19 cellular contexts compared by ENCODE assay signal in genomic region chr22:42948205-42948804, GRCh38.
A peak's percentile ranks its signal among the peaks of the same experiment; 100 is the strongest.
DNase-seq lines count a peak whose midpoint lies in the region; TF ChIP-seq lines count a peak whose summit lies in the region.
"Had no signal": no experiment of that assay in that cellular context is flagged by ENCODE, and none has a peak within 500 bp of the region (broad histone marks: within the 10 kb centered on the region; RNA-seq: fewer than 3 reads in every experiment).

No MANE protein-coding gene starts in this region.

- no peaks in the 10 kb centered on the region for H3K27me3 ChIP-seq in CD4-positive, alpha-beta memory T cell (ENCODE audit: insufficient read depth, low read length)
- no peaks in the 10 kb centered on the region for H3K27me3 ChIP-seq in PC-9 (ENCODE audit: insufficient read depth, low read depth)
- no peaks in the 10 kb centered on the region for H3K27me3 ChIP-seq in hepatocyte
- H3K27me3 ChIP-seq in skeletal muscle tissue (ENCODE audit: control insufficient read depth in 3 of 3, insufficient read depth in 3 of 3, low read length in 3 of 3): no peaks in the 10 kb centered on the region
- H3K27me3 ChIP-seq: BE2C, Peyer's patch had no signal

- peaks cover 4 to 6% of the 10 kb centered on the region in 2 donors for H3K36me3 Mint-ChIP-seq in CD4-positive, alpha-beta memory T cell

- no peak for DNase-seq in CD4-positive, alpha-beta memory T cell
- DNase-seq in PC-9: peak in 1 of 2 experiments; percentile 63
- no peak for DNase-seq in hepatocyte (ENCODE audit: low spot score)
- DNase-seq in GM10248 (ENCODE audit: extremely low spot score): no peak
- no peak for DNase-seq in pons (ENCODE audit: low spot score)
- no peak for DNase-seq in NCI-H1092 treated with DMSO at 0.1 percent for 48 hours (lab: John Stamatoyannopoulos, UW)
- DNase-seq: activated CD4-positive, alpha-beta T cell treated with anti-CD3 and anti-CD28 coated beads, Interleukin-2, amount 50 U/mL, for 1 hour; activated CD8-positive, alpha-beta memory T cell treated with anti-CD3 and anti-CD28 coated beads, Interleukin-2, amount 50 U/mL, for 48 hours; activated gamma-delta T cell; effector CD8-positive, alpha-beta T cell; head of caudate nucleus; NCI-H1436 treated with DMSO at 0.1 percent for 48 hours; NCI-H774; nucleus accumbens; stimulated activated CD4-positive, alpha-beta T cell treated with anti-CD3 and anti-CD28 coated beads, Interleukin-2, amount 100 ng/mL, for 24 hours had no signal

- H3K4me3 ChIP-seq in CD4-positive, alpha-beta memory T cell (ENCODE audit: low read length in 2 of 2): no peak overlapping the region
- H3K4me3 ChIP-seq in PC-9: peak overlapping the region; percentile 13; the same call in 1 of the 2 replicates
- H3K4me3 ChIP-seq in hepatocyte: no peak overlapping the region
- no peak overlapping the region for H3K4me3 ChIP-seq in skeletal muscle tissue (ENCODE audit: low read length in 3 of 3)
- H3K4me3 ChIP-seq: Peyer's patch had no signal

- H3K27me3 Mint-ChIP-seq in CD4-positive, alpha-beta memory T cell: no peaks in the 10 kb centered on the region
- H3K27me3 Mint-ChIP-seq: central memory CD8-positive, alpha-beta T cell had no signal

- peak overlapping the region in 1 of 8 donors; percentile 44 for H3K4me3 Mint-ChIP-seq in CD4-positive, alpha-beta memory T cell
- H3K4me3 Mint-ChIP-seq: central memory CD8-positive, alpha-beta T cell had no signal

- H3K9me2 ChIP-seq in PC-9 (ENCODE audit: insufficient read depth): no peaks in the 10 kb centered on the region
- H3K9me2 ChIP-seq in hepatocyte (replicated peaks; ENCODE audit: insufficient read depth): no peaks in the 10 kb centered on the region

- H3K79me2 ChIP-seq in PC-9 (ENCODE audit: low read depth) (peaks cover 90% of the 10 kb centered on the region), hepatocyte (peaks cover 97% of the 10 kb centered on the region)

- no peaks in the 10 kb centered on the region for H3K9me3 Mint-ChIP-seq in CD4-positive, alpha-beta memory T cell
- H3K9me3 Mint-ChIP-seq: central memory CD8-positive, alpha-beta T cell had no signal

- intact Hi-C loops in CD4-positive, alpha-beta memory T cell (cut with micrococcal nuclease): no loop called here
- intact Hi-C loops in PC-9 (cut with micrococcal nuclease; ENCODE audit: unreplicated experiment): loop anchor here (5.0 kb wide), 1 partner anchor 64 kb away; no protein-coding TSS in a partner anchor

- H3K4me1 Mint-ChIP-seq in CD4-positive, alpha-beta memory T cell: peaks cover 41 to 70% (median 59%) of the 10 kb centered on the region in 4 donors

- POLR2A ChIA-PET in CD4-positive, alpha-beta memory T cell (lab: Charles Lee; ENCODE audit: partially characterized antibody): no interaction called here
- POLR2A ChIA-PET in PC-9 (lab: Charles Lee; ENCODE audit: unreplicated experiment): interaction anchor here (0.5 to 0.6 kb wide), 2 partner anchors 67 to 1029 kb away, joined by 3 to 17 read pairs; partner anchors contain the start of gene PACSIN2
- POLR2A ChIA-PET in GM10248 (lab: Yijun Ruan, JAX): no interaction called here

- TF ChIP-seq CTCF in PC-9 (conservative IDR thresholded peaks at IDR 0.05) (no peak), hepatocyte (IDR thresholded peaks at IDR 0.05; ENCODE audit: poor library complexity) (no peak), GM10248 (IDR thresholded peaks at IDR 0.05; ENCODE audit: control extremely low read depth, extremely low read depth, low read depth, missing control alignments) (no peak)

- peaks cover 59% of the 10 kb centered on the region for H3F3A ChIP-seq in PC-9 (ENCODE audit: insufficient read depth, low read depth)

- H4K20me1 ChIP-seq in PC-9 (ENCODE audit: insufficient read depth) (no peaks in the 10 kb centered on the region), hepatocyte (ENCODE audit: insufficient read depth, poor library complexity, severe bottlenecking) (peaks cover 21% of the 10 kb centered on the region)

- no peaks in the 10 kb centered on the region for H3K9me3 ChIP-seq in CD4-positive, alpha-beta memory T cell (ENCODE audit: control insufficient read depth in 1 of 2, low read length in 2 of 2)
- H3K9me3 ChIP-seq in PC-9 (ENCODE audit: insufficient read depth, low read depth): no peaks in the 10 kb centered on the region
- no peaks in the 10 kb centered on the region for H3K9me3 ChIP-seq in hepatocyte (ENCODE audit: low read depth)
- H3K9me3 ChIP-seq in skeletal muscle tissue (ENCODE audit: control insufficient read depth in 3 of 3, low read length in 3 of 3): no peaks in the 10 kb centered on the region
- H3K9me3 ChIP-seq: BE2C, Peyer's patch had no signal

- no peak overlapping the region for H3K9ac ChIP-seq in skeletal muscle tissue (ENCODE audit: low read depth in 1 of 3, low read length in 3 of 3)

- H2AFZ ChIP-seq in PC-9 (no peak overlapping the region), hepatocyte (no peak overlapping the region)

- no peaks in the 10 kb centered on the region for H3K36me3 ChIP-seq in CD4-positive, alpha-beta memory T cell (ENCODE audit: insufficient read depth, low read length)
- peaks cover 21% of the 10 kb centered on the region; the same call in 1 of the 2 replicates for H3K36me3 ChIP-seq in PC-9 (ENCODE audit: low read depth)
- H3K36me3 ChIP-seq in hepatocyte (replicated peaks; ENCODE audit: insufficient read depth, low read depth): no peaks in the 10 kb centered on the region
- H3K36me3 ChIP-seq in skeletal muscle tissue (ENCODE audit: control insufficient read depth in 3 of 3, insufficient read depth in 3 of 3, low read length in 3 of 3): no peaks in the 10 kb centered on the region
- H3K36me3 ChIP-seq: Peyer's patch had no signal

- H3K4me2 ChIP-seq in PC-9 (peak overlapping the region; percentile 72), hepatocyte (no peak overlapping the region)

- peak overlapping the region in 5 of 7 donors; percentile 9 to 69 (median 36) for H3K27ac Mint-ChIP-seq in CD4-positive, alpha-beta memory T cell

- CTCF ChIA-PET in CD4-positive, alpha-beta memory T cell (lab: Charles Lee; ENCODE audit: partially characterized antibody): interaction anchor here (2.7 kb wide), 1 partner anchor 86 kb away, joined by 6 read pairs; no protein-coding TSS in a partner anchor
- CTCF ChIA-PET in PC-9 (lab: Charles Lee) (interaction anchor here (0.5 to 1.3 kb wide), 3 partner anchors 16 to 109 kb away, joined by 3 to 5 read pairs (median 4); no protein-coding TSS in a partner anchor), GM10248 (lab: Yijun Ruan, JAX) (interaction anchor here (1.0 to 3.4 kb wide), 5 partner anchors 9 to 20 kb away, joined by 4 to 11 read pairs (median 5); no protein-coding TSS in a partner anchor)

- no TSS peak for BruUV-seq in PC-9 (replicated peaks; lab: Mats Ljungman, UMichigan)

- no peak overlapping the region for H3K27ac ChIP-seq in CD4-positive, alpha-beta memory T cell (ENCODE audit: low read depth, low read length)
- H3K27ac ChIP-seq in PC-9: peak overlapping the region; percentile 91
- peak overlapping the region; percentile 78 for H3K27ac ChIP-seq in hepatocyte
- H3K27ac ChIP-seq in skeletal muscle tissue (ENCODE audit: low read depth, low read length): peak overlapping the region; percentile 57

- H3K4me1 ChIP-seq in CD4-positive, alpha-beta memory T cell (ENCODE audit: insufficient read depth, low read length): peaks cover 33% of the 10 kb centered on the region
- H3K4me1 ChIP-seq in PC-9 (replicated peaks; ENCODE audit: insufficient read depth) (peaks cover 59% of the 10 kb centered on the region), hepatocyte (ENCODE audit: insufficient read depth) (peaks cover 61% of the 10 kb centered on the region), skeletal muscle tissue (ENCODE audit: control insufficient read depth in 3 of 3, insufficient read depth in 3 of 3, low read length in 3 of 3) (peaks cover 55 to 63% (median 59%) of the 10 kb centered on the region in 3 donors)

- 68% methylated on average over 4 of the region's 4 CpGs for WGBS in hepatocyte (ENCODE audit: low lambda C conversion rate, missing lambda C conversion rate)
